Comparison of ENCODE assay signal across 16 cellular contexts in the genomic region with DNA sequence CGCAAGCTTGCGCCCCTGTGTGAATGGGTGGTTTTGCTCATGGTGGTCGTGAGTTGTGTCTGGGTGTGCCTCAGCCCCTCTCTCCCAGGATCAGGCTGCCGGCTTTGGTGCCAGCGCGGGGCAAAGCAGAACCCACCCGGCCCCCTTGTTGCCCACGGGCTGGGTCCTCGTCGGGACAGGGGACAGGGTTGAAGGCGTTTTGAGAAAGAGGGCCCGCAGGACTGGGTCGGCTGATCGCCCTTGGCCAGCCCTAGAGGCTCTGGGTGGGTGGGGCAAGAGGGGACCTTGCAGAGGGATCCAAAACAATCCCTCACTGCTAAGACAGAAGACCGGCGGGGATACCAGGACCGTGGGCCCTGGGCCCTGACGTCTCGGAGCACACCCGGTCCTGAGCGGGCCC. TPM values are rescaled to one million over a fixed set of nuclear protein-coding genes. Genes with fewer than 3 reads are reported as not detected.
DNase-seq lines count a peak whose midpoint lies in the region; ATAC-seq and TF ChIP-seq lines count a peak whose summit lies in the region.
"Had no signal": no experiment of that assay in that cellular context is flagged by ENCODE, and none has a peak within 500 bp of the region (broad histone marks: within the 10 kb centered on the region; RNA-seq: fewer than 3 reads in every experiment).

No MANE protein-coding gene starts in this region.

- H3K36me3 ChIP-seq in esophagus muscularis mucosa: no peaks in the 10 kb centered on the region

- peaks cover 8 to 21% (median 20%) of the 10 kb centered on the region in 4 donors for H3K4me1 ChIP-seq in esophagus muscularis mucosa
- H3K4me1 ChIP-seq: Caco-2 had no signal

- peaks cover 12% of the 10 kb centered on the region for H3K9me3 Mint-ChIP-seq in stimulated activated naive CD8-positive, alpha-beta T cell treated with anti-CD3 and anti-CD28 coated beads, Interleukin-15, Interleukin-2, amounts not matched to agents 100 ng/mL and 50 ng/mL, for 24 hours
- H3K9me3 Mint-ChIP-seq in stimulated activated effector memory CD8-positive, alpha-beta T cell treated with anti-CD3 and anti-CD28 coated beads, Interleukin-12 subunit alpha, Interleukin-12 subunit beta, amount 100 ng/mL, for 72 hours: peaks cover 4% of the 10 kb centered on the region

- TF ChIP-seq POLR2A in esophagus muscularis mucosa (IDR thresholded peaks at IDR 0.05; ENCODE audit: low read depth): no peak

- peak overlapping the region; percentile 27 for H3K4me3 Mint-ChIP-seq in stimulated activated naive CD8-positive, alpha-beta T cell treated with anti-CD3 and anti-CD28 coated beads, Interleukin-15, Interleukin-2, amounts not matched to agents 100 ng/mL and 50 ng/mL, for 24 hours
- peak overlapping the region; percentile 13 for H3K4me3 Mint-ChIP-seq in stimulated activated effector memory CD8-positive, alpha-beta T cell treated with anti-CD3 and anti-CD28 coated beads, Interleukin-12 subunit alpha, Interleukin-12 subunit beta, amount 100 ng/mL, for 72 hours

- H3K27me3 ChIP-seq in esophagus muscularis mucosa: peaks cover 0 to 40% (median 25%) of the 10 kb centered on the region in 4 donors

- intact Hi-C loops in esophagus muscularis mucosa (cut with DNase I): loop anchor here (10.0 kb wide), 1 partner anchor 514 kb away; no protein-coding TSS in a partner anchor

- H3K9me3 ChIP-seq in esophagus muscularis mucosa: no peaks in the 10 kb centered on the region

- TF ChIP-seq CTCF in esophagus muscularis mucosa (IDR thresholded peaks at IDR 0.05): no peak

- H3K27ac Mint-ChIP-seq in stimulated activated naive CD8-positive, alpha-beta T cell treated with anti-CD3 and anti-CD28 coated beads, Interleukin-15, Interleukin-2, amounts not matched to agents 100 ng/mL and 50 ng/mL, for 24 hours: no peak overlapping the region
- no peak overlapping the region for H3K27ac Mint-ChIP-seq in stimulated activated effector memory CD8-positive, alpha-beta T cell treated with anti-CD3 and anti-CD28 coated beads, Interleukin-12 subunit alpha, Interleukin-12 subunit beta, amount 100 ng/mL, for 72 hours

- in situ Hi-C loops in KBM-7 (cut with MboI; ENCODE audit: low pct_unique_long_range_greater_than_20kb, low sequenced_read_pairs): no loop called here

- peaks cover 7% of the 10 kb centered on the region for H3K36me3 Mint-ChIP-seq in stimulated activated naive CD8-positive, alpha-beta T cell treated with anti-CD3 and anti-CD28 coated beads, Interleukin-15, Interleukin-2, amounts not matched to agents 100 ng/mL and 50 ng/mL, for 24 hours (ENCODE audit: low read depth)
- peaks cover 9% of the 10 kb centered on the region for H3K36me3 Mint-ChIP-seq in stimulated activated effector memory CD8-positive, alpha-beta T cell treated with anti-CD3 and anti-CD28 coated beads, Interleukin-12 subunit alpha, Interleukin-12 subunit beta, amount 100 ng/mL, for 72 hours

- no peak for DNase-seq in stimulated activated naive CD8-positive, alpha-beta T cell treated with anti-CD3 and anti-CD28 coated beads, Interleukin-15, Interleukin-2, amounts not matched to agents 100 U/mL and 50 U/mL, for 24 hours
- no peak for DNase-seq in esophagus muscularis mucosa (ENCODE audit: extremely low spot score)
- DNase-seq in stimulated activated effector memory CD8-positive, alpha-beta T cell treated with anti-CD3 and anti-CD28 coated beads, Interleukin-12 subunit alpha, Interleukin-12 subunit beta, amount 100 ng/mL, for 72 hours (ENCODE audit: low spot score in 2 of 2): no peak
- no peak for DNase-seq in DMS114 treated with DMSO at 0.1 percent for 48 hours (lab: John Stamatoyannopoulos, UW; ENCODE audit: unreplicated experiment)
- DNase-seq in KBM-7: no peak
- DNase-seq: Caco-2, DMS79, KG1, NCI-H1092, NCI-H1694, NCI-H774 had no signal

- peaks cover 27% of the 10 kb centered on the region for H3K4me1 Mint-ChIP-seq in stimulated activated naive CD8-positive, alpha-beta T cell treated with anti-CD3 and anti-CD28 coated beads, Interleukin-15, Interleukin-2, amounts not matched to agents 100 ng/mL and 50 ng/mL, for 24 hours (ENCODE audit: low read depth)
- H3K4me1 Mint-ChIP-seq in stimulated activated effector memory CD8-positive, alpha-beta T cell treated with anti-CD3 and anti-CD28 coated beads, Interleukin-12 subunit alpha, Interleukin-12 subunit beta, amount 100 ng/mL, for 72 hours: peaks cover 40% of the 10 kb centered on the region

- H3K27me3 Mint-ChIP-seq in stimulated activated naive CD8-positive, alpha-beta T cell treated with anti-CD3 and anti-CD28 coated beads, Interleukin-15, Interleukin-2, amounts not matched to agents 100 ng/mL and 50 ng/mL, for 24 hours: peaks cover 37% of the 10 kb centered on the region

- H3K27ac ChIP-seq in esophagus muscularis mucosa (replicated peaks in 1 of 4): no peak overlapping the region

- peak overlapping the region; percentile 32 to 36 (median 34) for H3K4me3 ChIP-seq in esophagus muscularis mucosa
- H3K4me3 ChIP-seq: GM12878 had no signal

- ATAC-seq in stimulated activated naive CD8-positive, alpha-beta T cell treated with anti-CD3 and anti-CD28 coated beads, Interleukin-15, Interleukin-2, amounts not matched to agents 100 U/mL and 50 U/mL, for 24 hours: no peak
- ATAC-seq in stimulated activated effector memory CD8-positive, alpha-beta T cell treated with anti-CD3 and anti-CD28 coated beads, Interleukin-12 subunit alpha, Interleukin-12 subunit beta, amount 100 ng/mL, for 72 hours: no peak
- ATAC-seq in HG03342 (IDR thresholded peaks at IDR 0.05; ENCODE audit: unreplicated experiment): no peak
- no peak for ATAC-seq in GM18909 (IDR thresholded peaks at IDR 0.05; ENCODE audit: poor library complexity, unreplicated experiment)
- ATAC-seq: GM12878, Right ventricle myocardium inferior had no signal

- no peak for TF ChIP-seq EP300 in esophagus muscularis mucosa (IDR thresholded peaks at IDR 0.05)

- 43% methylated on average over 19 of the region's 21 CpGs for WGBS in esophagus muscularis mucosa

RNA-seq across cellular contexts. Expression of gene ZNF678, which starts 3.0 kb away (rescaled TPM):
- 1 to 10 TPM; 4.0 to 9.1 (median 5.6) TPM for total RNA-seq in esophagus muscularis mucosa
